Comparison of ENCODE assay signal across 1 cellular context in genomic region chr1:145706282-145706681, GRCh38.
TF ChIP-seq lines count a peak whose summit lies in the region.

No MANE protein-coding gene starts in this region.

TF ChIP-seq in IMR-90, 13 proteins besides CTCF, POLR2A, EP300 and RAD21 (continued from another document):
- TF ChIP-seq MAFK (IDR thresholded peaks at IDR 0.05; ENCODE audit: low read depth, low read length), result 0 out of 2 replicates have a peak, but pooled peaks have one; percentile 1
